In the genomic region with DNA sequence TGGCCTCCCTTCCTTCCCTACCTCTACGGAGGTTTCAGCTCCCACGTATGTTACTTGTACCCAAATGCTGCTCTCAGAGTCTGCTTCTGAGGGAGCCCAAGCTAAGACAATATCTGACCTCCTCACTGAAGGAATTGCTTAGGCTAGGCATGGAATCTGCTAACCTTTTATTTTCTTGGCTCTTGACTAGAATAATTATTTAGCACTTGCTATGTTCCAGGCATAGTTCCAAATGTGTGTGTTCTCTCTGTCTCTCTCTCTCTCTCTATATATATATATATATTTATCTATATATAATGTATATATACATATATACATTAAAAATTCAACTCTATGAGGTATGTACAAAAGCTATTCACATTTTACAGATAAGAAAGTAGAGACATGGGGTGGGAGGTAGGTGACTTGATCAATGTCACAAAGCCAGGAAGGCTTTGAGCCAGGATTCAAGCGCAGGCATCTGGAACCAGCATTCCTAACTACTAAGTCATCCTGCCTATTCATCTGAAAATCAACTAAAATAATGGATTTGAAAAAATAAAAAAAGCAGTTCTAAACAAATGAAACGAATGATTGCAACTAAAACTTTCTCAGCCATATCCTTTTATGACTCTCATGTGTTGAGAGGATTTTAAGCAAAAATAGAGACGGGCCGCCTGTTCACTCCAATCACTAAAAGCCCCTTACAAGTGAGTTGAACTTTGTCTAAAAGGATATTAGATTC, we compare ENCODE assay signal across 9 cellular contexts.
DNase-seq lines count a peak whose midpoint lies in the region; ATAC-seq, FAIRE-seq and TF ChIP-seq lines count a peak whose summit lies in the region.
"Had no signal": no experiment of that assay in that cellular context is flagged by ENCODE, and none has a peak within 500 bp of the region (broad histone marks: within the 10 kb centered on the region; RNA-seq: fewer than 3 reads in every experiment).

No MANE protein-coding gene starts in this region.

- H3F3A ChIP-seq in GM23338 (replicated peaks; ENCODE audit: low read depth), result no peaks in the 10 kb centered on the region

- H3K27me3 Mint-ChIP-seq in GM23338 (ENCODE audit: insufficient read depth, low read depth, poor library complexity), result no peaks in the 10 kb centered on the region

- H3K4me3 Mint-ChIP-seq in GM23338, result no peak overlapping the region

- FAIRE-seq in small intestine (lab: Jason Lieb, UNC), result no peak

- intact Hi-C loops in left ventricle myocardium inferior (cut with micrococcal nuclease), result loop anchor here (10.0 kb wide), 1 partner anchor 119 kb away; no protein-coding TSS in a partner anchor

- DNase-seq in GM23338 (ENCODE audit: low spot score), result peak; percentile 11
- peak; percentile 81 for DNase-seq in astrocyte of the cerebellum (ENCODE audit: low read depth)
- DNase-seq in left ventricle myocardium inferior, result peak; percentile 27
- DNase-seq in small intestine, result no peak
- DNase-seq in NCI-H510A treated with DMSO at 0.1 percent for 48 hours (lab: John Stamatoyannopoulos, UW), result no peak
- DNase-seq in DMS153 (lab: John Stamatoyannopoulos, UW), result no peak
- DNase-seq in caudate nucleus (lab: John Stamatoyannopoulos, UW), result no peak

- ATAC-seq in GM23338 (no peak), GM19467 (IDR thresholded peaks at IDR 0.05; ENCODE audit: unreplicated experiment) (no peak)

- 0 out of 2 replicates have a peak, but pooled peaks cover 9% of the 10 kb centered on the region for H3K9me2 ChIP-seq in GM23338 (ENCODE audit: insufficient read depth)

- no peaks in the 10 kb centered on the region for H3K36me3 Mint-ChIP-seq in GM23338 (ENCODE audit: low read depth)

- H3K27ac ChIP-seq in GM23338 (ENCODE audit: low read depth) (no peak overlapping the region), left ventricle myocardium inferior (replicated peaks) (peak overlapping the region; percentile 83), small intestine (ENCODE audit: low read depth in 1 of 2, low read length in 1 of 2) (peak overlapping the region; percentile 91 to 95), caudate nucleus (ENCODE audit: low read depth, low read length) (no peak overlapping the region)
- H3K27ac ChIP-seq: cardiac muscle cell had no signal

- H3K4me3 ChIP-seq in GM23338 (no peak overlapping the region), astrocyte of the cerebellum (ENCODE audit: low read depth, low read length) (no peak overlapping the region), left ventricle myocardium inferior (peak overlapping the region; percentile 18), small intestine (ENCODE audit: low read depth in 1 of 2, low read length in 2 of 2) (no peak overlapping the region)
- H3K4me3 ChIP-seq: cardiac muscle cell had no signal

- no peaks in the 10 kb centered on the region for H3K79me2 ChIP-seq in GM23338 (replicated peaks; ENCODE audit: insufficient read depth)

- no peak overlapping the region for H3K4me2 ChIP-seq in GM23338

- no peak overlapping the region for H3K27ac Mint-ChIP-seq in GM23338

- TF ChIP-seq CTCF in GM23338 (conservative IDR thresholded peaks at IDR 0.05; ENCODE audit: low read depth in 2 of 2) (no peak), astrocyte of the cerebellum (IDR thresholded peaks at IDR 0.05; ENCODE audit: low read depth, low read length, missing control alignments) (no peak), left ventricle myocardium inferior (IDR thresholded peaks at IDR 0.05; ENCODE audit: borderline replicate concordance) (no peak)

- 33 to 47% (median 35%) methylated on average over 5 to 6 of the region's 6 CpGs for WGBS in small intestine, 3 donors

- no peaks in the 10 kb centered on the region for H3K9me3 Mint-ChIP-seq in GM23338

- peaks cover 4% of the 10 kb centered on the region; the same call in 2 of the 3 replicates for H3K4me1 Mint-ChIP-seq in GM23338

- no peak overlapping the region; the same call in 1 of the 2 replicates for H2AFZ ChIP-seq in GM23338

- no peaks in the 10 kb centered on the region for H4K20me1 ChIP-seq in GM23338 (replicated peaks; ENCODE audit: insufficient read depth)

- H3K27me3 ChIP-seq in GM23338 (ENCODE audit: insufficient read depth), result no peaks in the 10 kb centered on the region
- H3K27me3 ChIP-seq in left ventricle myocardium inferior (ENCODE audit: low read depth), result no peaks in the 10 kb centered on the region
- H3K27me3 ChIP-seq in small intestine (ENCODE audit: control insufficient read depth in 2 of 2, insufficient read depth in 2 of 2, low read length in 2 of 2), result no peaks in the 10 kb centered on the region
- H3K27me3 ChIP-seq: cardiac muscle cell had no signal

- H3K4me1 ChIP-seq in GM23338 (ENCODE audit: insufficient read depth) (peaks cover 9% of the 10 kb centered on the region; the same call in 1 of the 2 replicates), left ventricle myocardium inferior (peaks cover 28% of the 10 kb centered on the region), small intestine (ENCODE audit: control insufficient read depth in 2 of 2, insufficient read depth in 1 of 2, low read depth in 1 of 2, low read length in 1 of 2) (peaks cover 9 to 11% of the 10 kb centered on the region in 2 donors)

- H3K36me3 ChIP-seq in GM23338 (ENCODE audit: insufficient read depth) (no peaks in the 10 kb centered on the region), left ventricle myocardium inferior (no peaks in the 10 kb centered on the region), small intestine (ENCODE audit: control insufficient read depth in 2 of 2, insufficient read depth in 2 of 2, low read length in 2 of 2) (no peaks in the 10 kb centered on the region)
- H3K36me3 ChIP-seq: cardiac muscle cell had no signal

- in situ Hi-C loops in astrocyte of the cerebellum (cut with HindIII; ENCODE audit: low sequenced_read_pairs), result no loop called here

- H3K9me3 ChIP-seq in left ventricle myocardium inferior (replicated peaks) (no peaks in the 10 kb centered on the region), small intestine (ENCODE audit: control insufficient read depth, low read depth) (no peaks in the 10 kb centered on the region)

TF ChIP-seq in GM23338, 12 proteins besides CTCF, POLR2A, EP300 and RAD21 (continues in another document):
- TF ChIP-seq EZH2 (IDR thresholded peaks at IDR 0.05; ENCODE audit: low read depth, unreplicated experiment), result no peak
- TF ChIP-seq EZH2phosphoT487 (IDR thresholded peaks at IDR 0.05; ENCODE audit: unreplicated experiment), result no peak
- TF ChIP-seq, protein P1, sequence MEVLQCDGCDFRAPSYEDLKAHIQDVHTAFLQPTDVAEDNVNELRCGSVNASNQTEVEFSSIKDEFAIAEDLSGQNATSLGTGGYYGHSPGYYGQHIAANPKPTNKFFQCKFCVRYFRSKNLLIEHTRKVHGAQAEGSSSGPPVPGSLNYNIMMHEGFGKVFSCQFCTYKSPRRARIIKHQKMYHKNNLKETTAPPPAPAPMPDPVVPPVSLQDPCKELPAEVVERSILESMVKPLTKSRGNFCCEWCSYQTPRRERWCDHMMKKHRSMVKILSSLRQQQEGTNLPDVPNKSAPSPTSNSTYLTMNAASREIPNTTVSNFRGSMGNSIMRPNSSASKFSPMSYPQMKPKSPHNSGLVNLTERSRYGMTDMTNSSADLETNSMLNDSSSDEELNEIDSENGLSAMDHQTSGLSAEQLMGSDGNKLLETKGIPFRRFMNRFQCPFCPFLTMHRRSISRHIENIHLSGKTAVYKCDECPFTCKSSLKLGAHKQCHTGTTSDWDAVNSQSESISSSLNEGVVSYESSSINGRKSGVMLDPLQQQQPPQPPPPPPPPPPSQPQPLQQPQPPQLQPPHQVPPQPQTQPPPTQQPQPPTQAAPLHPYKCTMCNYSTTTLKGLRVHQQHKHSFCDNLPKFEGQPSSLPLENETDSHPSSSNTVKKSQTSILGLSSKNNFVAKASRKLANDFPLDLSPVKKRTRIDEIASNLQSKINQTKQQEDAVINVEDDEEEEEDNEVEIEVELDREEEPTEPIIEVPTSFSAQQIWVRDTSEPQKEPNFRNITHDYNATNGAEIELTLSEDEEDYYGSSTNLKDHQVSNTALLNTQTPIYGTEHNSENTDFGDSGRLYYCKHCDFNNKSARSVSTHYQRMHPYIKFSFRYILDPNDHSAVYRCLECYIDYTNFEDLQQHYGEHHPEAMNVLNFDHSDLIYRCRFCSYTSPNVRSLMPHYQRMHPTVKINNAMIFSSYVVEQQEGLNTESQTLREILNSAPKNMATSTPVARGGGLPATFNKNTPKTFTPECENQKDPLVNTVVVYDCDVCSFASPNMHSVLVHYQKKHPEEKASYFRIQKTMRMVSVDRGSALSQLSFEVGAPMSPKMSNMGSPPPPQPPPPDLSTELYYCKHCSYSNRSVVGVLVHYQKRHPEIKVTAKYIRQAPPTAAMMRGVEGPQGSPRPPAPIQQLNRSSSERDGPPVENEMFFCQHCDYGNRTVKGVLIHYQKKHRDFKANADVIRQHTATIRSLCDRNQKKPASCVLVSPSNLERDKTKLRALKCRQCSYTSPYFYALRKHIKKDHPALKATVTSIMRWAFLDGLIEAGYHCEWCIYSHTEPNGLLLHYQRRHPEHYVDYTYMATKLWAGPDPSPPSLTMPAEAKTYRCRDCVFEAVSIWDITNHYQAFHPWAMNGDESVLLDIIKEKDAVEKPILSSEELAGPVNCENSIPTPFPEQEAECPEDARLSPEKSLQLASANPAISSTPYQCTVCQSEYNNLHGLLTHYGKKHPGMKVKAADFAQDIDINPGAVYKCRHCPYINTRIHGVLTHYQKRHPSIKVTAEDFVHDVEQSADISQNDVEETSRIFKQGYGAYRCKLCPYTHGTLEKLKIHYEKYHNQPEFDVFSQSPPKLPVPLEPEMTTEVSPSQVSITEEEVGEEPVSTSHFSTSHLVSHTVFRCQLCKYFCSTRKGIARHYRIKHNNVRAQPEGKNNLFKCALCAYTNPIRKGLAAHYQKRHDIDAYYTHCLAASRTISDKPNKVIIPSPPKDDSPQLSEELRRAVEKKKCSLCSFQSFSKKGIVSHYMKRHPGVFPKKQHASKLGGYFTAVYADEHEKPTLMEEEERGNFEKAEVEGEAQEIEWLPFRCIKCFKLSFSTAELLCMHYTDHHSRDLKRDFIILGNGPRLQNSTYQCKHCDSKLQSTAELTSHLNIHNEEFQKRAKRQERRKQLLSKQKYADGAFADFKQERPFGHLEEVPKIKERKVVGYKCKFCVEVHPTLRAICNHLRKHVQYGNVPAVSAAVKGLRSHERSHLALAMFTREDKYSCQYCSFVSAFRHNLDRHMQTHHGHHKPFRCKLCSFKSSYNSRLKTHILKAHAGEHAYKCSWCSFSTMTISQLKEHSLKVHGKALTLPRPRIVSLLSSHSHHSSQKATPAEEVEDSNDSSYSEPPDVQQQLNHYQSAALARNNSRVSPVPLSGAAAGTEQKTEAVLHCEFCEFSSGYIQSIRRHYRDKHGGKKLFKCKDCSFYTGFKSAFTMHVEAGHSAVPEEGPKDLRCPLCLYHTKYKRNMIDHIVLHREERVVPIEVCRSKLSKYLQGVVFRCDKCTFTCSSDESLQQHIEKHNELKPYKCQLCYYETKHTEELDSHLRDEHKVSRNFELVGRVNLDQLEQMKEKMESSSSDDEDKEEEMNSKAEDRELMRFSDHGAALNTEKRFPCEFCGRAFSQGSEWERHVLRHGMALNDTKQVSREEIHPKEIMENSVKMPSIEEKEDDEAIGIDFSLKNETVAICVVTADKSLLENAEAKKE (CRISPR knock-in tag; IDR thresholded peaks at IDR 0.05), result no peak
- TF ChIP-seq ZNF114 (CRISPR knock-in tag; IDR thresholded peaks at IDR 0.05), result no peak
- no peak for TF ChIP-seq NANOG (IDR thresholded peaks at IDR 0.05; ENCODE audit: borderline replicate concordance)

Comparison
In these comparisons a context has a peak if more than half of its experiments do, and no peak if none do; other contexts are left out.
1. DNase-seq: peak in GM23338 (single experiment), astrocyte of the cerebellum (single experiment) and left ventricle myocardium inferior (single experiment); none in small intestine (single experiment), NCI-H510A treated with DMSO at 0.1 percent for 48 hours (single experiment), DMS153 (single experiment) and caudate nucleus (0 of 61).
2. H3K27ac ChIP-seq: peak in left ventricle myocardium inferior (single experiment) and small intestine (2 of 2); none in GM23338 (single experiment) and caudate nucleus (single experiment).